ENCODE assay signal across 12 cellular contexts in genomic region chr2:175837046-175837445, GRCh38.
DNase-seq lines count a peak whose midpoint lies in the region; ATAC-seq, FAIRE-seq and TF ChIP-seq lines count a peak whose summit lies in the region.
"Had no signal": no experiment of that assay in that cellular context is flagged by ENCODE, and none has a peak within 500 bp of the region (broad histone marks: within the 10 kb centered on the region; RNA-seq: fewer than 3 reads in every experiment).

No MANE protein-coding gene starts in this region.

- H3K27me3 ChIP-seq in AG04450 (ENCODE audit: control insufficient read depth, insufficient read depth, low read length) (no peaks in the 10 kb centered on the region), bronchial epithelial cell (ENCODE audit: control insufficient read depth, insufficient read depth, low read length) (no peaks in the 10 kb centered on the region), mesendoderm (ENCODE audit: insufficient read depth, low read length, poor library complexity) (no peaks in the 10 kb centered on the region)

- no peak overlapping the region for H3K23ac ChIP-seq in mesendoderm (ENCODE audit: low read length)

- H3K9ac ChIP-seq in mesendoderm (ENCODE audit: low read length), result no peak overlapping the region
- H3K9ac ChIP-seq: KMS-11 had no signal

- no peak overlapping the region for H3K4ac ChIP-seq in mesendoderm (ENCODE audit: low read depth, low read length)

- H3K27ac ChIP-seq in AG04450 (ENCODE audit: low read depth, low read length), result peak overlapping the region; percentile 12
- H3K27ac ChIP-seq in mesendoderm (ENCODE audit: low read depth, low read length), result no peak overlapping the region
- H3K27ac ChIP-seq: KMS-11 had no signal

- H3K36me3 ChIP-seq in bronchial epithelial cell (ENCODE audit: control insufficient read depth, insufficient read depth, low read length) (no peaks in the 10 kb centered on the region), mesendoderm (ENCODE audit: control insufficient read depth, insufficient read depth, low read length) (no peaks in the 10 kb centered on the region)

- CTCF ChIA-PET in AG04450 (lab: Charles Lee), result no interaction called here

- no peaks in the 10 kb centered on the region for H3K9me3 ChIP-seq in AG04450 (ENCODE audit: control insufficient read depth, insufficient read depth, low read length)

- H4K5ac ChIP-seq in mesendoderm (ENCODE audit: low read length), result no peak overlapping the region

- no peak overlapping the region for H2BK5ac ChIP-seq in mesendoderm (ENCODE audit: low read length)

- no peak overlapping the region for H4K8ac ChIP-seq in mesendoderm (ENCODE audit: low read depth, low read length)

- POLR2A ChIA-PET in AG04450 (lab: Yijun Ruan, JAX), result no interaction called here

- no peak overlapping the region for H2BK120ac ChIP-seq in mesendoderm (ENCODE audit: low read depth, low read length)

- peak; percentile 77 for DNase-seq in AG04450 (ENCODE audit: low read depth, low spot score)
- peak; percentile 71 for DNase-seq in HS-5 (ENCODE audit: low read depth)
- DNase-seq in bronchial epithelial cell (ENCODE audit: low read depth), result peak; percentile 52
- DNase-seq in mesendoderm, result peak; percentile 44
- no peak for DNase-seq in Ammon's horn (ENCODE audit: low spot score)
- no peak for DNase-seq in DMS79 (lab: John Stamatoyannopoulos, UW)
- no peak for DNase-seq in 8988T
- DNase-seq: activated CD4-positive, alpha-beta T cell treated with anti-CD3 and anti-CD28 coated beads, Interleukin-2, amount 50 U/mL, for 1 hour; C1 segment of cervical spinal cord; naive thymus-derived CD4-positive, alpha-beta T cell had no signal

- H3K18ac ChIP-seq in mesendoderm (ENCODE audit: low read length), result no peak overlapping the region

- H3K56ac ChIP-seq in mesendoderm (ENCODE audit: low read length), result no peak overlapping the region

- no peak for ATAC-seq in GM18520 (IDR thresholded peaks at IDR 0.05; ENCODE audit: unreplicated experiment)
- ATAC-seq: naive thymus-derived CD4-positive, alpha-beta T cell had no signal

- H3K79me2 ChIP-seq in mesendoderm (ENCODE audit: control insufficient read depth, insufficient read depth, low read length), result no peaks in the 10 kb centered on the region

- no peak for TF ChIP-seq CTCF in AG04450 (IDR thresholded peaks at IDR 0.05; ENCODE audit: low read depth, low read length)
- no peak for TF ChIP-seq CTCF in bronchial epithelial cell (IDR thresholded peaks at IDR 0.05; ENCODE audit: insufficient read depth, low read length, severe bottlenecking)

- no peak overlapping the region for H3K4me3 ChIP-seq in AG04450 (ENCODE audit: low read depth, low read length)
- H3K4me3 ChIP-seq in bronchial epithelial cell (ENCODE audit: low read depth, low read length), result no peak overlapping the region
- H3K4me3 ChIP-seq in mesendoderm (ENCODE audit: low read length), result no peak overlapping the region

- no peak for FAIRE-seq in bronchial epithelial cell (lab: Jason Lieb, UNC)

- no peak overlapping the region for H2AK5ac ChIP-seq in mesendoderm (ENCODE audit: low read length)

- H3K4me1 ChIP-seq in mesendoderm (ENCODE audit: control insufficient read depth, low read depth, low read length), result no peaks in the 10 kb centered on the region

- H3K4me2 ChIP-seq in mesendoderm (ENCODE audit: low read length), result no peak overlapping the region
- H3K4me2 ChIP-seq: KMS-11 had no signal

- no peak overlapping the region for H2BK15ac ChIP-seq in mesendoderm (replicated peaks; ENCODE audit: low read depth)

- no peaks in the 10 kb centered on the region for H3K79me1 ChIP-seq in mesendoderm (ENCODE audit: low read length)

- no CpG with 5 or more reads among the region's 3 CpGs for WGBS in mesendoderm (ENCODE audit: extremely low coverage, insufficient coverage, low lambda C conversion rate)

Comparison
In these comparisons a context has a peak if more than half of its experiments do, and no peak if none do; other contexts are left out.
1. DNase-seq: peak in AG04450 (single experiment), HS-5 (single experiment), bronchial epithelial cell (single experiment) and mesendoderm (single experiment); none in Ammon's horn (single experiment), DMS79 (single experiment) and 8988T (single experiment).